In the genomic region with DNA sequence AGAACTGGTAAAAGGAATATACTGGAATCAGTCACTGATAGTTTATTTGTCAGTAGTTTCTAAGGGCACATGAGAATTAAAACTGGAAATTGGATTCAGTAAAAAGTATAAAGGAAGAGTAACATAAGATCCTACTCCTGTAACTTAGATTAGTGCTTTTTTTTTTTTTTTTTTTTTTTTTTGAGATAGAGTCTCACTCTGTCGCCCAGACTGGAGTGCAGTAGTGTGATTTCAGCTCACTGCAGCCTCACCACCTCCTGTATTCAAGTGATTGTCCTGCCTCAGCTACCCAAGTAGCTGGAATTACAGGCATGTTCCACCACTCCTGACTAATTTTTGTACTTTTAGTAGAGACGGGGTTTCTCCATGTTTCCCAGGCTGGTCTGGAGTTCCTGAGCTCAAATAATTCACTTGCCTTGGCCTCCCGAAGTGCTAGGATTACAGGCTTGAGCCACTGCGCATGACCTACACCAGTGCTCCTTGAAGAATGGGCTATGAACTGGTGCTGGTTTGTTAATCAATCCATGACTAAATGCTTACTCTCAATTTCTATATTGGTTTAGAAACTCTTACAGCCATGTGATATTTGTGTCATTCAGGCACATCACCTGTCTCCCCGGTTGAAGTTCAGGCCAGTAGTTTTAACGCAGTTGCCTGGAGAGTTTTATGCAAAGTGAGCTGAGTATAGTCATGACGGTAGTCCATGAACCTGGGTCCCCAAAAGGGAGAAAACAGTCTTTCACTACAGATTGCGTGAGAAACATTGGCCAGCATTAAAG, we compare ENCODE assay signal across 11 cellular contexts.
DNase-seq lines count a peak whose midpoint lies in the region; ATAC-seq, FAIRE-seq and TF ChIP-seq lines count a peak whose summit lies in the region.
"Had no signal": no experiment of that assay in that cellular context is flagged by ENCODE, and none has a peak within 500 bp of the region (broad histone marks: within the 10 kb centered on the region; RNA-seq: fewer than 3 reads in every experiment).

No MANE protein-coding gene starts in this region.

- H3K36me3 ChIP-seq in Karpas-422 (ENCODE audit: insufficient read depth, low read length) (peaks cover 10% of the 10 kb centered on the region; the same call in 1 of the 2 replicates), kidney (ENCODE audit: control insufficient read depth in 1 of 2, insufficient read depth in 2 of 2, low read length in 2 of 2) (no peaks in the 10 kb centered on the region)

- peak overlapping the region; percentile 30 for H3K4me2 ChIP-seq in Karpas-422 (ENCODE audit: low read depth, low read length, poor library complexity, severe bottlenecking)
- H3K4me2 ChIP-seq: SK-N-SH had no signal

- DNase-seq in Karpas-422 (peak; percentile 45), kidney (no peak), NCI-H1092 treated with DMSO at 0.1 percent for 48 hours (lab: John Stamatoyannopoulos, UW) (no peak), NCI-H2107 (lab: John Stamatoyannopoulos, UW) (no peak), amniotic stem cell (lab: John Stamatoyannopoulos, UW) (no peak)
- DNase-seq: SK-N-SH had no signal

- peaks cover 22% of the 10 kb centered on the region for H3K4me1 ChIP-seq in Karpas-422 (ENCODE audit: low read length)
- H3K4me1 ChIP-seq in kidney (ENCODE audit: control insufficient read depth in 1 of 2, insufficient read depth in 1 of 2, low read depth in 1 of 2, low read length in 2 of 2) = no peaks in the 10 kb centered on the region

- H3K9ac ChIP-seq in Karpas-422 (ENCODE audit: low read length) (no peak overlapping the region), kidney (ENCODE audit: low read length in 2 of 2) (no peak overlapping the region)
- H3K9ac ChIP-seq: SK-N-SH had no signal

- intact Hi-C loops in kidney (cut with DNase I) = no loop called here

- H3K9me2 ChIP-seq in Karpas-422 (replicated peaks; ENCODE audit: insufficient read depth, low read length) = no peaks in the 10 kb centered on the region
- H3K9me2 ChIP-seq: SK-N-SH had no signal

- H3K4me3 ChIP-seq in GM12875 (ENCODE audit: low read depth, low read length) = peak overlapping the region; percentile 29
- no peak overlapping the region for H3K4me3 ChIP-seq in Karpas-422 (ENCODE audit: low read length)
- H3K4me3 ChIP-seq in kidney (ENCODE audit: low read length in 2 of 2) = no peak overlapping the region

- H3K27me3 ChIP-seq in Karpas-422 (ENCODE audit: low read length) = no peaks in the 10 kb centered on the region

- H3K9me3 ChIP-seq in Karpas-422 (ENCODE audit: low read length) (no peaks in the 10 kb centered on the region), kidney (ENCODE audit: control insufficient read depth in 1 of 2, low read length in 2 of 2) (no peaks in the 10 kb centered on the region)
- H3K9me3 ChIP-seq: SK-N-SH had no signal

- no peak for FAIRE-seq in kidney (lab: Jason Lieb, UNC)

- H3K27ac ChIP-seq in Karpas-422 (ENCODE audit: low read length) (0 out of 2 replicates have a peak overlapping the region, but pooled peaks have one; percentile 3), kidney (ENCODE audit: low read depth in 2 of 2, low read length in 2 of 2) (no peak overlapping the region)
- H3K27ac ChIP-seq: HL-60 had no signal

- ATAC-seq in GM19328 (IDR thresholded peaks at IDR 0.05; ENCODE audit: unreplicated experiment) (peak; percentile 97), HG02870 (IDR thresholded peaks at IDR 0.05; ENCODE audit: unreplicated experiment) (peak; percentile 95)
- ATAC-seq: natural killer cell treated with Interleukin-12 subunit alpha and Interleukin-12 subunit beta and Interleukin-15 and Interleukin-18, amount 100 ng/mL, for 72 hours had no signal

- H3K79me2 ChIP-seq in Karpas-422 (ENCODE audit: low read length) = peaks cover 97% of the 10 kb centered on the region

- TF ChIP-seq CTCF in GM12875 (IDR thresholded peaks at IDR 0.05; ENCODE audit: borderline replicate concordance, insufficient read depth, low read depth, low read length) (no peak), kidney (IDR thresholded peaks at IDR 0.05; ENCODE audit: borderline replicate concordance, extremely low read depth, insufficient read depth) (no peak)

- no peak overlapping the region for H2AFZ ChIP-seq in Karpas-422 (ENCODE audit: low read length)

- no peaks in the 10 kb centered on the region for H4K20me1 ChIP-seq in Karpas-422 (ENCODE audit: insufficient read depth, low read depth, low read length)
